Comparison of ENCODE assay signal across 19 cellular contexts in genomic region chr10:43027331-43027955, GRCh38. TPM values are rescaled to one million over a fixed set of nuclear protein-coding genes. Genes with fewer than 3 reads are reported as not detected.
DNase-seq lines count a peak whose midpoint lies in the region; ATAC-seq and TF ChIP-seq lines count a peak whose summit lies in the region.
"Had no signal": no experiment of that assay in that cellular context is flagged by ENCODE, and none has a peak within 500 bp of the region (broad histone marks: within the 10 kb centered on the region; RNA-seq: fewer than 3 reads in every experiment).

No MANE protein-coding gene starts in this region.

- H3K27me3 Mint-ChIP-seq in endodermal cell (ENCODE audit: insufficient read depth) (peaks cover 49% of the 10 kb centered on the region), nephron progenitor cell (ENCODE audit: low read depth, poor library complexity) (peaks cover 74% of the 10 kb centered on the region)

- H3K9me3 Mint-ChIP-seq in endodermal cell (peaks cover 22% of the 10 kb centered on the region), nephron progenitor cell (peaks cover 24% of the 10 kb centered on the region)

- no peaks in the 10 kb centered on the region for H3K36me3 ChIP-seq in BLaER1 treated with 17β-estradiol and CSF1 and Interleukin-3, amounts not matched to agents 10 nM and 100 nM
- no peaks in the 10 kb centered on the region for H3K36me3 ChIP-seq in endodermal cell (ENCODE audit: control insufficient read depth, insufficient read depth, low read length)
- H3K36me3 ChIP-seq: SJSA1 had no signal

- H3K4me1 Mint-ChIP-seq in endodermal cell (peaks cover 23% of the 10 kb centered on the region), nephron progenitor cell (peaks cover 34% of the 10 kb centered on the region)

- H4K20me1 ChIP-seq in BLaER1 treated with 17β-estradiol and CSF1 and Interleukin-3, amounts not matched to agents 10 nM and 100 nM, result no peaks in the 10 kb centered on the region

- 0 out of 22 replicates have a peak overlapping the region, but pooled peaks of 1 of the 11 experiments have one; percentile 41 for H3K27ac ChIP-seq in BLaER1 treated with 17β-estradiol and CSF1 and Interleukin-3, amounts not matched to agents 10 nM and 100 nM
- no peak overlapping the region for H3K27ac ChIP-seq in endodermal cell (ENCODE audit: low read depth, low read length)
- H3K27ac ChIP-seq: RWPE1, SJSA1 had no signal

- H3K27me3 ChIP-seq in BLaER1 treated with 17β-estradiol and CSF1 and Interleukin-3, amounts not matched to agents 10 nM and 100 nM, result no peaks in the 10 kb centered on the region
- peaks cover 14% of the 10 kb centered on the region for H3K27me3 ChIP-seq in endodermal cell (ENCODE audit: control insufficient read depth, insufficient read depth, low read length, poor library complexity, severe bottlenecking)

- 82 to 85% methylated on average over 5 to 11 of the region's 11 CpGs for WGBS in endodermal cell (ENCODE audit: insufficient coverage in 1 of 2, insufficient read length in 1 of 2), 2 experiments

- TF ChIP-seq CTCF in GM13977 (IDR thresholded peaks at IDR 0.05; ENCODE audit: extremely low read depth, insufficient read depth, missing control alignments), result no peak
- TF ChIP-seq CTCF in endodermal cell (conservative IDR thresholded peaks at IDR 0.05), result no peak
- no peak for TF ChIP-seq CTCF in nephron progenitor cell (IDR thresholded peaks at IDR 0.05)

- H3K4me3 Mint-ChIP-seq in endodermal cell, result peak overlapping the region; percentile 38
- peak overlapping the region; percentile 76 for H3K4me3 Mint-ChIP-seq in nephron progenitor cell
- H3K4me3 Mint-ChIP-seq: CD4-positive, alpha-beta T cell; HFFc6 had no signal

- ATAC-seq in GM21619 (IDR thresholded peaks at IDR 0.05; ENCODE audit: unreplicated experiment), result no peak

- H3K36me3 Mint-ChIP-seq in endodermal cell (ENCODE audit: low read depth) (no peaks in the 10 kb centered on the region), nephron progenitor cell (ENCODE audit: low read depth) (no peaks in the 10 kb centered on the region)

- peak overlapping the region in 9 of 11 experiments; percentile 65 to 94 (median 82); a peak in 16 of 22 replicates for H3K4me2 ChIP-seq in BLaER1 treated with 17β-estradiol and CSF1 and Interleukin-3, amounts not matched to agents 10 nM and 100 nM

- H3K4me3 ChIP-seq in BLaER1 treated with 17β-estradiol and CSF1 and Interleukin-3, amounts not matched to agents 10 nM and 100 nM, result no peak overlapping the region
- no peak overlapping the region for H3K4me3 ChIP-seq in endodermal cell (ENCODE audit: low read length)
- H3K4me3 ChIP-seq: SJSA1 had no signal

- peaks cover 21 to 33% (median 27%) of the 10 kb centered on the region in 11 experiments for H3K9me3 ChIP-seq in BLaER1 treated with 17β-estradiol and CSF1 and Interleukin-3, amounts not matched to agents 10 nM and 100 nM (replicated peaks in 1 of 11)
- H3K9me3 ChIP-seq in endodermal cell (ENCODE audit: control insufficient read depth, low read length), result peaks cover 7% of the 10 kb centered on the region
- H3K9me3 ChIP-seq: SJSA1 had no signal

- DNase-seq in GM13977 (ENCODE audit: low spot score) (peak; percentile 8), endodermal cell (peak; percentile 55), nephron progenitor cell (no peak), cortex of kidney (lab: John Stamatoyannopoulos, UW) (no peak)
- no peak for DNase-seq in activated naive CD4-positive, alpha-beta T cell treated with anti-CD3 and anti-CD28 coated beads, Interleukin-2, amount 50 U/mL, for 16 hours
- DNase-seq: AML-193; CD4-positive, alpha-beta T cell; GOT3; HFFc6; KBM-7; NCI-H1436; NCI-H2029; NCI-H2171 treated with DMSO at 0.1 percent for 48 hours; NCI-H748 treated with DMSO at 0.1 percent for 48 hours had no signal

- peaks cover 11 to 38% (median 30%) of the 10 kb centered on the region in 10 experiments for H3K4me1 ChIP-seq in BLaER1 treated with 17β-estradiol and CSF1 and Interleukin-3, amounts not matched to agents 10 nM and 100 nM
- peaks cover 5% of the 10 kb centered on the region for H3K4me1 ChIP-seq in endodermal cell (ENCODE audit: control insufficient read depth, insufficient read depth, low read length)
- H3K4me1 ChIP-seq: SJSA1 had no signal

- no peak overlapping the region for H3K9ac ChIP-seq in BLaER1 treated with 17β-estradiol and CSF1 and Interleukin-3, amounts not matched to agents 10 nM and 100 nM
- no peak overlapping the region for H3K9ac ChIP-seq in endodermal cell (ENCODE audit: extremely low read depth, low read length, poor library complexity, severe bottlenecking)

- H3K27ac Mint-ChIP-seq in endodermal cell (no peak overlapping the region), nephron progenitor cell (no peak overlapping the region)
- H3K27ac Mint-ChIP-seq: CD4-positive, alpha-beta T cell; HFFc6 had no signal

- in situ Hi-C loops in GM13977 (cut with MboI; ENCODE audit: low pct_unique_long_range_greater_than_20kb, low sequenced_read_pairs, unreplicated experiment), result no loop called here

RNA-seq across cellular contexts. Expression of gene RET, which starts 49.4 kb away (rescaled TPM):
- 1 to 10 TPM; 1.2 to 3.5 TPM for total RNA-seq in endodermal cell
- 2.6 TPM for polyA plus RNA-seq in endodermal cell (2013, experiment 1 of 2)
- polyA plus RNA-seq in endodermal cell (2013, experiment 2 of 2), result 2.3 TPM
- total RNA-seq: CD4-positive, alpha-beta T cell; PC-3; SJSA1 had no signal

Comparison
In these comparisons a context has a peak if more than half of its experiments do, and no peak if none do; other contexts are left out.
1. DNase-seq: peak in GM13977 (single experiment) and endodermal cell (single experiment); none in nephron progenitor cell (single experiment), activated naive CD4-positive, alpha-beta T cell treated with anti-CD3 and anti-CD28 coated beads, Interleukin-2, amount 50 U/mL, for 16 hours (single experiment) and cortex of kidney (single experiment).